22 cellular contexts compared by ENCODE assay signal in the genomic region with DNA sequence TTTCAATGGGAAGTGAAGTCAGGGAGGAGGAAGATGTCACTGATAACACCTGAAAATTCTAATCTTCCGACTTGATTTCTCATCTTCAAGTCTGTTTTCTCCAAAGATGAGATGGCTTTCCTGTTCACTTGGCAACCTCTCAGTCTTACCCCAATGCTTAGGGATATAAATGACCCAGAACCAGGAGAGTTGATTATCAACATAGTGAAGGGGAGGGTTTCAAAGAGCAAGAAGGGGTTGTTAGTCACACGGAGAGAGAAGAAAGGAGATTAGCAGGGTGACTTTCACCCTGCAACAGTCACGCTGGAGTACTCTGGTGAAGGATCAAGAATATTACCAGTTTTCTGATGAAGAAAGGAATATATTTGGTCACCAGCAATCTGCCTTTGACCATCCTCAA. TPM values are rescaled to one million over a fixed set of nuclear protein-coding genes. Genes with fewer than 3 reads are reported as not detected.
"Had no signal": no experiment of that assay in that cellular context is flagged by ENCODE, and none has a peak within 500 bp of the region (broad histone marks: within the 10 kb centered on the region; RNA-seq: fewer than 3 reads in every experiment).

A gene (plus strand): TSS at position 267 of the 400 bp plus-strand sequence. CDS start 543 bp downstream, outside the sequence.

- H3K4me1 ChIP-seq: tibial artery, vagina had no signal

- DNase-seq: activated CD4-positive, alpha-beta T cell treated with anti-CD3 and anti-CD28 coated beads, Interleukin-2, amount 10 ng/mL, durations not matched to agents 7 days and 5 days; activated CD4-positive, CD25-positive, alpha-beta regulatory T cell; activated naive CD4-positive, alpha-beta T cell; aorta; erythroblast; hypothalamus; mucosa of descending colon; naive thymus-derived CD8-positive, alpha-beta T cell; nucleus accumbens; right cardiac atrium; stimulated activated CD4-positive, alpha-beta T cell treated with anti-CD3 and anti-CD28 coated beads, Interleukin-4, amount 100 ng/mL, for 24 hours; stimulated activated naive CD4-positive, alpha-beta T cell; tibial artery had no signal

- H3K27ac ChIP-seq: breast epithelium, skin epidermis, tibial artery, vagina had no signal

- H3K9me3 ChIP-seq: breast epithelium, mucosa of descending colon, tibial artery, vagina had no signal

- H3K36me3 Mint-ChIP-seq: naive thymus-derived CD8-positive, alpha-beta T cell had no signal

- ATAC-seq: mucosa of descending colon; naive thymus-derived CD8-positive, alpha-beta T cell; right cardiac atrium had no signal

- H3K36me3 ChIP-seq: breast epithelium, tibial artery, vagina had no signal

- H3K9me3 Mint-ChIP-seq: activated CD4-positive, alpha-beta T cell treated with anti-CD3 and anti-CD28 coated beads, Interleukin-2, amount 10 ng/mL, durations not matched to agents 7 days and 5 days; dendritic cell treated with granulocyte-macrophage colony-stimulating factor and Interleukin-4, amounts not matched to agents 40 ng/mL and 50 ng/mL, for 4 days; T-helper 2 cell treated with Interferon-gamma antibody and Interleukin-4, amounts not matched to agents 5 μg/mL and 100 μg/mL, for 36 hours had no signal

- H3K4me3 ChIP-seq: breast epithelium, lung, mucosa of descending colon, skin epidermis, tibial artery, vagina had no signal

- H3K27ac Mint-ChIP-seq: activated CD4-positive, alpha-beta T cell treated with anti-CD3 and anti-CD28 coated beads, Interleukin-2, amount 10 ng/mL, durations not matched to agents 7 days and 5 days; dendritic cell treated with granulocyte-macrophage colony-stimulating factor and Interleukin-4, amounts not matched to agents 40 ng/mL and 50 ng/mL, for 4 days; naive thymus-derived CD8-positive, alpha-beta T cell; T-helper 2 cell treated with Interferon-gamma antibody and Interleukin-4, amounts not matched to agents 5 μg/mL and 100 μg/mL, for 36 hours had no signal

- H3K27me3 ChIP-seq: breast epithelium, vagina had no signal

- H3K4me1 Mint-ChIP-seq: activated CD4-positive, alpha-beta T cell treated with anti-CD3 and anti-CD28 coated beads, Interleukin-2, amount 10 ng/mL, durations not matched to agents 7 days and 5 days had no signal

- H3K4me3 Mint-ChIP-seq: activated CD4-positive, alpha-beta T cell treated with anti-CD3 and anti-CD28 coated beads, Interleukin-2, amount 10 ng/mL, durations not matched to agents 7 days and 5 days; dendritic cell treated with granulocyte-macrophage colony-stimulating factor and Interleukin-4, amounts not matched to agents 40 ng/mL and 50 ng/mL, for 4 days; naive thymus-derived CD8-positive, alpha-beta T cell; T-helper 2 cell treated with Interferon-gamma antibody and Interleukin-4, amounts not matched to agents 5 μg/mL and 100 μg/mL, for 36 hours had no signal

RNA-seq across cellular contexts. Expression of the gene that starts here (rescaled TPM):
- total RNA-seq: activated CD4-positive, alpha-beta T cell treated with anti-CD3 and anti-CD28 coated beads, Interleukin-2, amount 10 ng/mL, durations not matched to agents 7 days and 5 days; activated CD8-positive, alpha-beta memory T cell treated with anti-CD3 and anti-CD28 coated beads for 36 hours; glomerular endothelial cell; naive thymus-derived CD8-positive, alpha-beta T cell; posterior vena cava; right cardiac atrium; vagina had no signal
- polyA plus RNA-seq: naive thymus-derived CD8-positive, alpha-beta T cell had no signal
